ENCODE assay signal across 20 cellular contexts in genomic region chr3:181383760-181384159, GRCh38.
A peak's percentile ranks its signal among the peaks of the same experiment; 100 is the strongest.
DNase-seq lines count a peak whose midpoint lies in the region; TF ChIP-seq lines count a peak whose summit lies in the region.
"Had no signal": no experiment of that assay in that cellular context is flagged by ENCODE, and none has a peak within 500 bp of the region (broad histone marks: within the 10 kb centered on the region; RNA-seq: fewer than 3 reads in every experiment).

No MANE protein-coding gene starts in this region.

- in situ Hi-C loops in SK-MEL-5 (cut with HindIII; ENCODE audit: low pct_unique_long_range_greater_than_20kb, low sequenced_read_pairs): no loop called here

- no peaks in the 10 kb centered on the region for H3K36me3 ChIP-seq in BE2C

- no peak for TF ChIP-seq POLR2A in NB4 (IDR thresholded peaks at IDR 0.05; ENCODE audit: extremely low read depth, insufficient read length)

- TF ChIP-seq CTCF in NB4 (IDR thresholded peaks at IDR 0.05; ENCODE audit: low read depth, low read length) (no peak), BE2C (IDR thresholded peaks at IDR 0.05; ENCODE audit: low read depth, low read length) (no peak)

- H3K4me1 ChIP-seq in BE2C: peaks cover 9% of the 10 kb centered on the region; the same call in 1 of the 2 replicates

- no peaks in the 10 kb centered on the region for H3K9me3 ChIP-seq in BE2C

- DNase-seq in GF-D8 (lab: John Stamatoyannopoulos, UW): peak; percentile 38
- peak; percentile 59 for DNase-seq in NB4 (ENCODE audit: low read depth)
- DNase-seq in SK-MEL-5 (ENCODE audit: low read depth, low spot score): peak; percentile 94
- peak; percentile 13 for DNase-seq in iPS-NIHi11 (ENCODE audit: low spot score)
- no peak for DNase-seq in DMS153 treated with DMSO at 0.1 percent for 48 hours (lab: John Stamatoyannopoulos, UW; ENCODE audit: unreplicated experiment)
- DNase-seq in NCI-H2171 treated with DMSO at 0.1 percent for 48 hours (lab: John Stamatoyannopoulos, UW): no peak
- no peak for DNase-seq in BE2C
- no peak for DNase-seq in stimulated activated CD4-positive, alpha-beta T cell treated with anti-CD3 and anti-CD28 coated beads, Interleukin-2, amount 100 ng/mL, for 48 hours
- DNase-seq: activated CD4-positive, alpha-beta T cell treated with anti-CD3 and anti-CD28 coated beads, Interleukin-2, amount 10 ng/mL, durations not matched to agents 24 days and 14 days; activated naive CD8-positive, alpha-beta T cell treated with anti-CD3 and anti-CD28 coated beads for 36 hours; CD8-positive, alpha-beta T cell; DND-41; immature natural killer cell; NCI-H2029; NCI-H526 treated with DMSO at 0.1 percent for 48 hours; PC-3; SHP77 treated with DMSO at 0.1 percent for 48 hours; small intestine; stimulated activated CD4-positive, alpha-beta T cell treated with anti-CD3 and anti-CD28 coated beads, Interleukin-4, amount 100 ng/mL, for 1 hour; trophoblast cell had no signal

- H3K4me3 ChIP-seq in NB4 (ENCODE audit: low read depth, low read length) (no peak overlapping the region), BE2C (ENCODE audit: low read depth, low read length) (no peak overlapping the region)

- no peaks in the 10 kb centered on the region for H3K27me3 ChIP-seq in BE2C

Comparison
In these comparisons a context has a peak if more than half of its experiments do, and no peak if none do; other contexts are left out.
1. DNase-seq: peak in GF-D8 (single experiment), NB4 (single experiment), SK-MEL-5 (single experiment) and iPS-NIHi11 (single experiment); none in DMS153 treated with DMSO at 0.1 percent for 48 hours (single experiment), NCI-H2171 treated with DMSO at 0.1 percent for 48 hours (single experiment), BE2C (single experiment) and stimulated activated CD4-positive, alpha-beta T cell treated with anti-CD3 and anti-CD28 coated beads, Interleukin-2, amount 100 ng/mL, for 48 hours (0 of 2).